11 cellular contexts compared by ENCODE assay signal in genomic region chr16:87435399-87436224, GRCh38. TPM values are rescaled to one million over a fixed set of nuclear protein-coding genes. Genes with fewer than 3 reads are reported as not detected.
DNase-seq lines count a peak whose midpoint lies in the region; ATAC-seq, FAIRE-seq and TF ChIP-seq lines count a peak whose summit lies in the region.
"Had no signal": no experiment of that assay in that cellular context is flagged by ENCODE, and none has a peak within 500 bp of the region (broad histone marks: within the 10 kb centered on the region; RNA-seq: fewer than 3 reads in every experiment).

No MANE protein-coding gene starts in this region.

- TF ChIP-seq EP300 in sigmoid colon (IDR thresholded peaks at IDR 0.05): no peak

- peak overlapping the region; percentile 62 for H3K4me3 Mint-ChIP-seq in astrocyte (ENCODE audit: unreplicated experiment)
- H3K4me3 Mint-ChIP-seq: nephron progenitor cell had no signal

- peaks cover 7% of the 10 kb centered on the region for H3K36me3 Mint-ChIP-seq in astrocyte (ENCODE audit: low read depth, unreplicated experiment)

- H3K4me2 ChIP-seq in astrocyte (ENCODE audit: low read length): peak overlapping the region; percentile 80

- no peak for TF ChIP-seq POLR2A in sigmoid colon (IDR thresholded peaks at IDR 0.05)

- H3K27ac ChIP-seq in astrocyte (ENCODE audit: low read depth, low read length) (peak overlapping the region; percentile 63), sigmoid colon (peak overlapping the region; percentile 47 to 70 (median 54))

- H3K79me2 ChIP-seq in astrocyte (ENCODE audit: insufficient read depth, low read length): peaks cover 39% of the 10 kb centered on the region

- peak; percentile 52 to 54 for ATAC-seq in left cardiac atrium
- ATAC-seq in HG03439 (IDR thresholded peaks at IDR 0.05; ENCODE audit: unreplicated experiment): no peak

- intact Hi-C loops in left cardiac atrium (cut with DNase I): no loop called here
- intact Hi-C loops in sigmoid colon (cut with DNase I): no loop called here

- no peak for TF ChIP-seq CTCF in astrocyte (IDR thresholded peaks at IDR 0.05; ENCODE audit: insufficient read depth, low read depth, low read length)
- TF ChIP-seq CTCF in sigmoid colon (IDR thresholded peaks at IDR 0.05): no peak

- H3K27me3 Mint-ChIP-seq in astrocyte (ENCODE audit: low read depth, unreplicated experiment): no peaks in the 10 kb centered on the region
- H3K27me3 Mint-ChIP-seq: central memory CD8-positive, alpha-beta T cell had no signal

- H3K36me3 ChIP-seq in astrocyte (ENCODE audit: insufficient read depth, low read length) (no peaks in the 10 kb centered on the region), sigmoid colon (peaks cover 0 to 16% (median 3%) of the 10 kb centered on the region in 4 donors)

- peak overlapping the region; percentile 69 for H3K27ac Mint-ChIP-seq in astrocyte (ENCODE audit: unreplicated experiment)

- peak overlapping the region; percentile 60 for H3K9ac ChIP-seq in astrocyte (ENCODE audit: low read length)

- H3K27me3 ChIP-seq in astrocyte (ENCODE audit: insufficient read depth, low read length): no peaks in the 10 kb centered on the region
- H3K27me3 ChIP-seq in sigmoid colon: no peaks in the 10 kb centered on the region

- peak; percentile 87 for FAIRE-seq in astrocyte (lab: Jason Lieb, UNC)

- H3K4me1 Mint-ChIP-seq in astrocyte (ENCODE audit: low read depth, unreplicated experiment): peaks cover 36% of the 10 kb centered on the region

- H3K9me3 ChIP-seq in astrocyte (ENCODE audit: insufficient read depth, low read depth, low read length) (no peaks in the 10 kb centered on the region), sigmoid colon (no peaks in the 10 kb centered on the region)

- peak; percentile 90 for DNase-seq in ELR (ENCODE audit: low read depth)
- peak; percentile 88 for DNase-seq in astrocyte (ENCODE audit: low read depth)
- no peak for DNase-seq in left cardiac atrium
- DNase-seq in sigmoid colon: no peak
- DNase-seq in stimulated activated CD4-positive, alpha-beta T cell treated with anti-CD3 and anti-CD28 coated beads, Interleukin-12 subunit alpha, Interleukin-12 subunit beta, amount 100 ng/mL, for 4 hours: no peak
- no peak for DNase-seq in COLO668 (lab: John Stamatoyannopoulos, UW; ENCODE audit: unreplicated experiment)
- no peak for DNase-seq in COR-L47 (lab: John Stamatoyannopoulos, UW)
- DNase-seq: NCI-H1105 had no signal

- no peak overlapping the region for H2AFZ ChIP-seq in astrocyte (ENCODE audit: low read depth, low read length)

- H3K4me1 ChIP-seq in astrocyte (ENCODE audit: insufficient read depth, low read length) (peaks cover 36% of the 10 kb centered on the region), sigmoid colon (peaks cover 0 to 39% (median 26%) of the 10 kb centered on the region in 4 donors)

- 52 to 83% methylated on average over 21 of the region's 21 CpGs for WGBS in sigmoid colon, 2 donors

- H4K20me1 ChIP-seq in astrocyte (ENCODE audit: insufficient read depth, low read length): peaks cover 79% of the 10 kb centered on the region

- peak overlapping the region; percentile 24 for H3K4me3 ChIP-seq in astrocyte (ENCODE audit: insufficient read depth, low read depth, low read length)
- peak overlapping the region in 1 of 4 donors; percentile 5 for H3K4me3 ChIP-seq in sigmoid colon

- H3K9me3 Mint-ChIP-seq in astrocyte (ENCODE audit: unreplicated experiment): no peaks in the 10 kb centered on the region
- H3K9me3 Mint-ChIP-seq: central memory CD8-positive, alpha-beta T cell; nephron progenitor cell had no signal

RNA-seq across cellular contexts. Expression of gene MAP1LC3B, which starts 43.5 kb away (rescaled TPM):
- total RNA-seq in astrocyte (206 and 221 TPM in 2 replicates), left cardiac atrium (10 to 100 TPM; 82.9 to 90.2 TPM), sigmoid colon (10 to 100 TPM; 50.0 to 62.6 (median 62.2) TPM)
- 100 to 1,000 TPM in 1 of 3 donors, 10 to 100 TPM in 2; 48.0 to 137 (median 76.3) TPM for polyA plus RNA-seq in sigmoid colon

RNA-seq across cellular contexts. Expression of gene FBXO31, which starts 52.0 kb away (rescaled TPM):
- total RNA-seq in astrocyte (33.4 and 34.9 TPM in 2 replicates), left cardiac atrium (10 to 100 TPM; 45.6 to 50.8 TPM), sigmoid colon (100 to 1,000 TPM in 2 of 4 donors, 10 to 100 TPM in 2; 86.7 to 120 (median 98.4) TPM)
- polyA plus RNA-seq in sigmoid colon: 10 to 100 TPM; 15.0 to 40.0 (median 16.2) TPM

RNA-seq across cellular contexts. Expression of gene ZCCHC14, which starts 57.2 kb away (rescaled TPM):
- total RNA-seq in astrocyte (19.0 and 19.2 TPM in 2 replicates), left cardiac atrium (10 to 100 TPM; 14.4 to 14.9 TPM), sigmoid colon (10 to 100 TPM; 11.4 to 23.8 (median 15.2) TPM)
- 10 to 100 TPM in 1 of 3 donors, 1 to 10 TPM in 2; 6.0 to 11.8 (median 7.2) TPM for polyA plus RNA-seq in sigmoid colon

Comparison
In these comparisons a context has a peak if more than half of its experiments do, and no peak if none do; other contexts are left out.
1. DNase-seq: peak in ELR (single experiment) and astrocyte (single experiment); none in left cardiac atrium (single experiment), sigmoid colon (single experiment), stimulated activated CD4-positive, alpha-beta T cell treated with anti-CD3 and anti-CD28 coated beads, Interleukin-12 subunit alpha, Interleukin-12 subunit beta, amount 100 ng/mL, for 4 hours (single experiment), COLO668 (single experiment) and COR-L47 (single experiment).